In genomic region chr6:155340464-155341129, GRCh38 we compare ENCODE assay signal across 10 cellular contexts. TPM values are rescaled to one million over a fixed set of nuclear protein-coding genes. Genes with fewer than 3 reads are reported as not detected.
DNase-seq lines count a peak whose midpoint lies in the region; ATAC-seq and TF ChIP-seq lines count a peak whose summit lies in the region.
"Had no signal": no experiment of that assay in that cellular context is flagged by ENCODE, and none has a peak within 500 bp of the region (broad histone marks: within the 10 kb centered on the region; RNA-seq: fewer than 3 reads in every experiment).

No MANE protein-coding gene starts in this region.

- no peaks in the 10 kb centered on the region for H3K27me3 Mint-ChIP-seq in activated naive CD4-positive, alpha-beta T cell treated with anti-CD3 and anti-CD28 coated beads, Interleukin-2, amount 10 ng/mL, durations not matched to agents 7 days and 5 days
- H3K27me3 Mint-ChIP-seq: naive B cell had no signal

- H3K27ac ChIP-seq in cardiac muscle cell, result no peak overlapping the region
- H3K27ac ChIP-seq in right atrium auricular region, result no peak overlapping the region

- H3K9me3 ChIP-seq in cardiac muscle cell (ENCODE audit: low read depth), result no peaks in the 10 kb centered on the region
- H3K9me3 ChIP-seq in right atrium auricular region, result peaks cover 0 to 26% of the 10 kb centered on the region in 2 donors

- H3K4me3 Mint-ChIP-seq in activated naive CD4-positive, alpha-beta T cell treated with anti-CD3 and anti-CD28 coated beads, Interleukin-2, amount 10 ng/mL, durations not matched to agents 7 days and 5 days, result no peak overlapping the region

- peak; percentile 65 for TF ChIP-seq CTCF in cardiac muscle cell (IDR thresholded peaks at IDR 0.05; ENCODE audit: low read depth, low read length)
- TF ChIP-seq CTCF in right atrium auricular region (IDR thresholded peaks at IDR 0.05), result no peak
- peak; percentile 53 for TF ChIP-seq CTCF in astrocyte of the cerebellum (IDR thresholded peaks at IDR 0.05; ENCODE audit: low read depth, low read length, missing control alignments)

- H3K4me1 Mint-ChIP-seq in activated naive CD4-positive, alpha-beta T cell treated with anti-CD3 and anti-CD28 coated beads, Interleukin-2, amount 10 ng/mL, durations not matched to agents 7 days and 5 days, result peaks cover 42% of the 10 kb centered on the region

- peaks cover 38% of the 10 kb centered on the region for H3K9me3 Mint-ChIP-seq in activated naive CD4-positive, alpha-beta T cell treated with anti-CD3 and anti-CD28 coated beads, Interleukin-2, amount 10 ng/mL, durations not matched to agents 7 days and 5 days

- peaks cover 35% of the 10 kb centered on the region for H3K36me3 Mint-ChIP-seq in activated naive CD4-positive, alpha-beta T cell treated with anti-CD3 and anti-CD28 coated beads, Interleukin-2, amount 10 ng/mL, durations not matched to agents 7 days and 5 days

- peak; percentile 17 for ATAC-seq in HG03039 (IDR thresholded peaks at IDR 0.05; ENCODE audit: unreplicated experiment)

- in situ Hi-C loops in astrocyte of the cerebellum (cut with HindIII; ENCODE audit: low sequenced_read_pairs), result no loop called here

- no peaks in the 10 kb centered on the region for H3K27me3 ChIP-seq in cardiac muscle cell
- H3K27me3 ChIP-seq in right atrium auricular region, result no peaks in the 10 kb centered on the region

- no peaks in the 10 kb centered on the region for H3K4me1 ChIP-seq in cardiac muscle cell (ENCODE audit: low read depth)
- no peaks in the 10 kb centered on the region for H3K4me1 ChIP-seq in right atrium auricular region

- DNase-seq in cardiac muscle cell (ENCODE audit: low read depth in 1 of 2, low spot score in 1 of 2) (peak in 1 of 2 donors; percentile 69), right atrium auricular region (ENCODE audit: low spot score) (no peak), astrocyte of the cerebellum (ENCODE audit: low read depth) (peak; percentile 6), HPDE6-E6E7 (ENCODE audit: extremely low spot score) (no peak), middle frontal gyrus (ENCODE audit: extremely low spot score, low spot score) (no peak), OCI-M2 (lab: John Stamatoyannopoulos, UW; ENCODE audit: unreplicated experiment) (no peak)
- no peak for DNase-seq in activated naive CD4-positive, alpha-beta T cell treated with anti-CD3 and anti-CD28 coated beads, Interleukin-2, amount 10 ng/mL, durations not matched to agents 7 days and 5 days
- DNase-seq: naive B cell, substantia nigra had no signal

- H3K27ac Mint-ChIP-seq in activated naive CD4-positive, alpha-beta T cell treated with anti-CD3 and anti-CD28 coated beads, Interleukin-2, amount 10 ng/mL, durations not matched to agents 7 days and 5 days, result no peak overlapping the region

- no peak overlapping the region for H3K4me3 ChIP-seq in cardiac muscle cell
- no peak overlapping the region for H3K4me3 ChIP-seq in right atrium auricular region
- H3K4me3 ChIP-seq in astrocyte of the cerebellum (ENCODE audit: low read depth, low read length), result no peak overlapping the region

- CTCF ChIA-PET in activated naive CD4-positive, alpha-beta T cell treated with anti-CD3 and anti-CD28 coated beads, Interleukin-2, amount 10 ng/mL, durations not matched to agents 7 days and 5 days (lab: Charles Lee), result no interaction called here

- H3K36me3 ChIP-seq in cardiac muscle cell, result no peaks in the 10 kb centered on the region
- H3K36me3 ChIP-seq in right atrium auricular region, result no peaks in the 10 kb centered on the region

RNA-seq across cellular contexts. Expression of gene TFB1M, which starts 26.3 kb away (rescaled TPM):
- total RNA-seq in cardiac muscle cell (13.5 and 14.8 TPM in 2 replicates), right atrium auricular region (10 to 100 TPM; 10.7 to 11.1 TPM)
- polyA plus RNA-seq in cardiac muscle cell, result 17.6 and 22.0 TPM in 2 replicates

Comparison
In these comparisons a context has a peak if more than half of its experiments do, and no peak if none do; other contexts are left out.
1. CTCF ChIP-seq: peak in cardiac muscle cell (single experiment) and astrocyte of the cerebellum (single experiment); none in right atrium auricular region (0 of 2).